8 cellular contexts compared by ENCODE assay signal in the genomic region with DNA sequence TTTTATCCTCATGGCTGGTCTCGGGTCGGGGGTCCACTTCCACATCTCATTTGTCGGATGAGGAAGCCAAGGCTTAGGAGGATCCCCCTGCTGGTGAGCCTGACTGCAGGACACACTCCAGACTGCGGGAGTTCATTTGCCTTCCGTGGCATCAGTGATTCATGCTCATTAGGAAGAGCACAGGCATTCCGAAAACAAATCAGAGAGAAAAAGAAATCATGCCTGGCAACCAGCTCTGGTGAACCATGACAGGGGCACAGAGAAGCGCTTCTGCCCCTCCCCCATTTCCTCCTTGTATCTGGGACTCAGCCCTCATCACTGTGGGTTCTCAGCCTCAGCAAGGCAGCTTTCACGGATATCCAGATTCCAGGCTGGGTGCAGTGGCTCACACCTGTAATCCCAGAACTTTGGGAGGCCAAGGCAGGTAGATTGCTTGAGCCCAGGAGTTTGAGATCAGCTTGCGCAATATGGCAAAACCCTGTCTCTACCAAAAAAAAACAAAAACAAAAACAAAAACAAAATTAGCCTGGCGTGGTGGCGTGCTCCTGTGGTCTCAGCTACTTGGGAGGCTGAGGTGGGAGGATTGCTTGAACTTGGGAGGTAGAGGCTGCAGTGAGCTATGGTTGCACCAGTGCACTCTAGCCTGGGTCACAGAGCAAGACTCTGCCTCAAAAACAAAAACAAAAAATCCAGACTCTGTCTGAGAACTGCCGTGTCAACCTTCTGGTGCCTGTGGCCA. TPM values are rescaled to one million over a fixed set of nuclear protein-coding genes. Genes with fewer than 3 reads are reported as not detected.
A peak's percentile ranks its signal among the peaks of the same experiment; 100 is the strongest.
DNase-seq lines count a peak whose midpoint lies in the region; ATAC-seq, FAIRE-seq and TF ChIP-seq lines count a peak whose summit lies in the region.

No MANE protein-coding gene starts in this region.

- peak; percentile 55 for FAIRE-seq in GM12891 (lab: Jason Lieb, UNC)

- DNase-seq in GM12891 (ENCODE audit: insufficient read length, low spot score) (no peak), dorsolateral prefrontal cortex (peak in 4 of 10 donors; percentile 11 to 55 (median 35)), natural killer cell (peak; percentile 36), tibial artery (peak; percentile 34 to 74), NCI-H345 (lab: John Stamatoyannopoulos, UW) (no peak), COLO829 (ENCODE audit: low spot score) (no peak)
- DNase-seq in activated CD4-positive, alpha-beta T cell treated with anti-CD3 and anti-CD28 coated beads, Interleukin-2, amount 50 U/mL, for 1 hour, result peak; percentile 46

- peaks cover 0 to 82% (median 67%) of the 10 kb centered on the region in 4 donors for H3K4me1 ChIP-seq in tibial artery

- intact Hi-C loops in dorsolateral prefrontal cortex (cut with DNase I), result no loop called here
- intact Hi-C loops in natural killer cell (cut with micrococcal nuclease), result loop anchor here (5.0 kb wide), 1 partner anchor 49 kb away; no protein-coding TSS in a partner anchor
- intact Hi-C loops in tibial artery (cut with DNase I; ENCODE audit: low total_unique reads), result no loop called here

- H3K27ac ChIP-seq in dorsolateral prefrontal cortex (peak overlapping the region; percentile 80 to 100 (median 98)), tibial artery (peak overlapping the region; percentile 87 to 91)

- no peaks in the 10 kb centered on the region for H3K27me3 ChIP-seq in dorsolateral prefrontal cortex
- H3K27me3 ChIP-seq in tibial artery, result no peaks in the 10 kb centered on the region

- TF ChIP-seq POLR2A in GM12891 (IDR thresholded peaks at IDR 0.05; ENCODE audit: low read depth, low read length), result no peak

- peak overlapping the region; percentile 90 for H3K4me3 Mint-ChIP-seq in natural killer cell

- no peaks in the 10 kb centered on the region for H3K9me3 ChIP-seq in tibial artery

- peak overlapping the region; percentile 99 to 100 for H3K27ac Mint-ChIP-seq in natural killer cell

- H3K4me3 ChIP-seq in dorsolateral prefrontal cortex (no peak overlapping the region), tibial artery (no peak overlapping the region)

- H3K36me3 ChIP-seq in tibial artery, result no peaks in the 10 kb centered on the region

- H3K36me3 Mint-ChIP-seq in natural killer cell, result no peaks in the 10 kb centered on the region

- H3K27me3 Mint-ChIP-seq in natural killer cell (ENCODE audit: low read depth in 2 of 2), result no peaks in the 10 kb centered on the region

- H3K9me3 Mint-ChIP-seq in natural killer cell, result no peaks in the 10 kb centered on the region

- TF ChIP-seq CTCF in dorsolateral prefrontal cortex (IDR thresholded peaks at IDR 0.05 in 54 of 56, conservative IDR thresholded peaks at IDR 0.05 in 2 of 56; ENCODE audit: low read depth in 1 of 56, partially characterized antibody in 56 of 56), result peak in 22 of 56 donors; percentile 10 to 44 (median 24)
- no peak for TF ChIP-seq CTCF in natural killer cell (IDR thresholded peaks at IDR 0.05)
- peak; percentile 26 to 34 for TF ChIP-seq CTCF in tibial artery (IDR thresholded peaks at IDR 0.05)

- ATAC-seq in HG03571 (IDR thresholded peaks at IDR 0.05; ENCODE audit: unreplicated experiment) (peak; percentile 42), natural killer cell (no peak)

- H3K4me1 Mint-ChIP-seq in natural killer cell, result peaks cover 68 to 80% of the 10 kb centered on the region in 2 donors

TF ChIP-seq in GM12891, 5 proteins besides CTCF, POLR2A, EP300 and RAD21:
- TF ChIP-seq SPI1 (IDR thresholded peaks at IDR 0.05; ENCODE audit: low read depth, low read length) (peak; percentile 8; the same call in 1 of the 2 replicates), POU2F2 (IDR thresholded peaks at IDR 0.05; ENCODE audit: low read depth, low read length) (0 out of 2 replicates have a peak, but pooled peaks have one; percentile 14), PAX5 (IDR thresholded peaks at IDR 0.05; ENCODE audit: insufficient read depth, low read length, severe bottlenecking) (peak; percentile 65), POLR2AphosphoS5 (IDR thresholded peaks at IDR 0.05; ENCODE audit: low read depth, low read length) (no peak)

RNA-seq across cellular contexts. Expression of a gene that starts 28.4 kb away (rescaled TPM):
- polyA plus RNA-seq in GM12891 (2012; ENCODE audit: low read depth, missing spikeins), result 3.2 TPM
- total RNA-seq in dorsolateral prefrontal cortex (10 to 100 TPM in 9 of 120 experiments, 1 to 10 TPM in 111; 3.6 to 16.8 (median 6.7) TPM), natural killer cell (10 to 100 TPM; 10.4 to 28.2 (median 10.9) TPM)

RNA-seq across cellular contexts. Expression of a gene that starts 51.5 kb away (rescaled TPM):
- polyA plus RNA-seq in GM12891 (2012; ENCODE audit: low read depth, missing spikeins), result 19.8 TPM
- total RNA-seq in dorsolateral prefrontal cortex (10 to 100 TPM; 33.7 to 54.9 (median 42.9) TPM), natural killer cell (100 to 1,000 TPM in 2 of 3 donors, 10 to 100 TPM in 1; 94.9 to 113 (median 102) TPM)

RNA-seq across cellular contexts. Expression of a gene that starts 55.1 kb away (rescaled TPM):
- polyA plus RNA-seq in GM12891 (2012; ENCODE audit: low read depth, missing spikeins), result 21.8 TPM
- total RNA-seq in dorsolateral prefrontal cortex, result 10 to 100 TPM; 28.5 to 54.1 (median 41.6) TPM
- total RNA-seq in natural killer cell, result 10 to 100 TPM; 75.6 to 99.4 (median 88.4) TPM

Comparison
In these comparisons a context has a peak if more than half of its experiments do, and no peak if none do; other contexts are left out.
1. DNase-seq: peak in activated CD4-positive, alpha-beta T cell treated with anti-CD3 and anti-CD28 coated beads, Interleukin-2, amount 50 U/mL, for 1 hour (single experiment), natural killer cell (single experiment) and tibial artery (2 of 2); none in GM12891 (single experiment), NCI-H345 (single experiment) and COLO829 (single experiment).